Comparison of ENCODE assay signal across 15 cellular contexts in the genomic region with DNA sequence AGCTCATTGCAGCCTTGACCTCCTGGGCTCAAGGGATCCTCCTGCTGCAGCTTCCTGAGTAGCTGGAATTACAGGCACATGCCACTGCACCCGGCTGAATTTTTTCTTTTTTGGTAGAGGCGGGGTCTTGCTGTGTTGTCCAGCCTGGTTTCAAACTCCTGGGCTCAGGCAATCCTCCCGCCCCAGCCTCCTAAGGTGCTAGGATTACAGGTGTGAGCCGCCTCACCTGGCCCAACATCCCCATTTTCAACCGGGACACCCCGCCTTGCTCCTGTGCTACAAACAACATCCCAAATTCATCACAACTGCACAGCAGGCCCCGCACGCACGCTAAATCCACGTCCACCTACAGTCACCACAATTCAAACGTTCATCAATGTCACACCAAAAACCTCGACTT.
DNase-seq lines count a peak whose midpoint lies in the region; ATAC-seq, FAIRE-seq and TF ChIP-seq lines count a peak whose summit lies in the region.
"Had no signal": no experiment of that assay in that cellular context is flagged by ENCODE, and none has a peak within 500 bp of the region (broad histone marks: within the 10 kb centered on the region; RNA-seq: fewer than 3 reads in every experiment).

No MANE protein-coding gene starts in this region.

- in situ Hi-C loops in HepG2 (cut with HindIII; ENCODE audit: extremely low pct_ligation_motif_present, low pct_unique_long_range_greater_than_20kb): no loop called here
- in situ Hi-C loops in K562 (cut with MboI): no loop called here

- POLR2A ChIA-PET in HepG2 (lab: Yijun Ruan, JAX) (no interaction called here), K562 (lab: Yijun Ruan, JAX) (no interaction called here)

- H2AFZ ChIP-seq in HepG2 (ENCODE audit: low read length) (no peak overlapping the region), K562 (ENCODE audit: low read depth, low read length) (no peak overlapping the region)
- H2AFZ ChIP-seq: GM23338 had no signal

- BruUV-seq in HepG2 (replicated peaks; lab: Mats Ljungman, UMichigan): no TSS peak
- BruUV-seq in K562 (replicated peaks; lab: Mats Ljungman, UMichigan): no TSS peak

- no peaks in the 10 kb centered on the region for H3K9me3 ChIP-seq in HepG2 (ENCODE audit: low read length)
- H3K9me3 ChIP-seq in right lobe of liver: no peaks in the 10 kb centered on the region
- no peaks in the 10 kb centered on the region for H3K9me3 ChIP-seq in K562 (replicated peaks; ENCODE audit: control insufficient read depth, insufficient read depth, low read depth, low read length)
- H3K9me3 ChIP-seq: BLaER1 treated with 17β-estradiol and CSF1 and Interleukin-3, amounts not matched to agents 10 nM and 100 nM had no signal

- no peaks in the 10 kb centered on the region for H3K27me3 Mint-ChIP-seq in neural crest cell (ENCODE audit: low read depth)
- H3K27me3 Mint-ChIP-seq: CD4-positive, CD25-positive, alpha-beta regulatory T cell had no signal

- intact Hi-C loops in HepG2 (cut with micrococcal nuclease; ENCODE audit: unreplicated experiment) (no loop called here), right lobe of liver (cut with DNase I) (no loop called here), K562 (cut with micrococcal nuclease) (no loop called here)

- ATAC-seq in HepG2 (no peak), right lobe of liver (no peak), K562 (no peak)
- no peak for ATAC-seq in stimulated activated effector memory CD8-positive, alpha-beta T cell treated with anti-CD3 and anti-CD28 coated beads, Interleukin-12 subunit alpha, Interleukin-12 subunit beta, amount 100 ng/mL, for 72 hours
- ATAC-seq: GM12878, GM23338 had no signal

- no peaks in the 10 kb centered on the region for H3K27me3 ChIP-seq in HepG2 (ENCODE audit: control insufficient read depth in 1 of 2, insufficient read depth in 2 of 2, low read length in 2 of 2)
- no peaks in the 10 kb centered on the region for H3K27me3 ChIP-seq in right lobe of liver
- no peaks in the 10 kb centered on the region for H3K27me3 ChIP-seq in K562 (ENCODE audit: control insufficient read depth in 2 of 2, insufficient read depth in 2 of 2, low read length in 2 of 2)
- H3K27me3 ChIP-seq: BLaER1 treated with 17β-estradiol and CSF1 and Interleukin-3, amounts not matched to agents 10 nM and 100 nM had no signal

- H3K36me3 ChIP-seq in HepG2 (replicated peaks in 1 of 2; ENCODE audit: control insufficient read depth in 1 of 2, insufficient read depth in 2 of 2, low read length in 2 of 2): peaks cover 4 to 28% of the 10 kb centered on the region in 2 experiments
- peaks cover 0 to 14% (median 8%) of the 10 kb centered on the region in 4 donors for H3K36me3 ChIP-seq in right lobe of liver
- 0 out of 3 replicates have a peak, but pooled peaks cover 2% of the 10 kb centered on the region for H3K36me3 ChIP-seq in K562 (ENCODE audit: control insufficient read depth, insufficient read depth, low read length)

- no peak for TF ChIP-seq RAD21 in HepG2 (CRISPR knock-in tag; IDR thresholded peaks at IDR 0.05)
- TF ChIP-seq RAD21 in K562 (CRISPR knock-in tag; conservative IDR thresholded peaks at IDR 0.05 in 1 of 2, IDR thresholded peaks at IDR 0.05 in 1 of 2): no peak

- H3K4me1 ChIP-seq in HepG2 (ENCODE audit: insufficient read depth, low read length): peaks cover 47% of the 10 kb centered on the region
- H3K4me1 ChIP-seq in right lobe of liver: peaks cover 0 to 19% (median 0%) of the 10 kb centered on the region in 4 donors
- H3K4me1 ChIP-seq in K562 (replicated peaks in 1 of 2; ENCODE audit: control insufficient read depth in 2 of 2, insufficient read depth in 2 of 2, low read length in 2 of 2): peaks cover 0 to 19% of the 10 kb centered on the region in 2 experiments; a peak in 2 of 5 replicates

- no peak for TF ChIP-seq POLR2A in HepG2 (IDR thresholded peaks at IDR 0.05; ENCODE audit: insufficient read depth in 1 of 2, low read depth in 2 of 2, low read length in 2 of 2)
- no peak for TF ChIP-seq POLR2A in right lobe of liver (IDR thresholded peaks at IDR 0.05)
- TF ChIP-seq POLR2A in K562 (conservative IDR thresholded peaks at IDR 0.05): no peak

- H3K4me2 ChIP-seq in HepG2 (ENCODE audit: low read depth, low read length) (no peak overlapping the region), K562 (ENCODE audit: insufficient read depth, low read length) (no peak overlapping the region)
- H3K4me2 ChIP-seq: BLaER1 treated with 17β-estradiol and CSF1 and Interleukin-3, amounts not matched to agents 10 nM and 100 nM; GM23338 had no signal

- no peak for TF ChIP-seq CTCF in HepG2 (CRISPR knock-in tag; IDR thresholded peaks at IDR 0.05)
- TF ChIP-seq CTCF in right lobe of liver (IDR thresholded peaks at IDR 0.05): no peak
- no peak for TF ChIP-seq CTCF in K562 (IDR thresholded peaks at IDR 0.05 in 2 of 3, conservative IDR thresholded peaks at IDR 0.05 in 1 of 3; ENCODE audit: insufficient read depth in 2 of 3, low read depth in 1 of 3, low read length in 3 of 3)
- no peak for TF ChIP-seq CTCF in neural crest cell (conservative IDR thresholded peaks at IDR 0.05)

- TF ChIP-seq EP300 in HepG2 (IDR thresholded peaks at IDR 0.05; ENCODE audit: low read depth in 2 of 2, low read length in 2 of 2) (no peak), HepG2 (CRISPR knock-in tag; IDR thresholded peaks at IDR 0.05; ENCODE audit: borderline replicate concordance) (no peak), K562 (IDR thresholded peaks at IDR 0.05; ENCODE audit: low read length) (no peak)

- H3K36me3 Mint-ChIP-seq in neural crest cell (ENCODE audit: low read depth): peaks cover 8% of the 10 kb centered on the region
- H3K36me3 Mint-ChIP-seq in stimulated activated effector memory CD8-positive, alpha-beta T cell treated with anti-CD3 and anti-CD28 coated beads, Interleukin-12 subunit alpha, Interleukin-12 subunit beta, amount 100 ng/mL, for 72 hours: peaks cover 43% of the 10 kb centered on the region

- H3K9me1 ChIP-seq in K562 (ENCODE audit: control insufficient read depth, insufficient read depth, low read length): no peaks in the 10 kb centered on the region

- H3K27ac ChIP-seq in HepG2 (ENCODE audit: extremely low read length, insufficient read depth, low read length): no peak overlapping the region
- H3K27ac ChIP-seq in right lobe of liver: no peak overlapping the region
- no peak overlapping the region for H3K27ac ChIP-seq in K562 (ENCODE audit: extremely low read depth, low read depth, low read length)
- H3K27ac ChIP-seq: BLaER1 treated with 17β-estradiol and CSF1 and Interleukin-3, amounts not matched to agents 10 nM and 100 nM had no signal

- FAIRE-seq in HepG2 (lab: Jason Lieb, UNC): no peak
- FAIRE-seq in K562 (lab: Jason Lieb, UNC): no peak
- FAIRE-seq: GM12878, GM18507 had no signal

- peak overlapping the region; percentile 54 for H3K27ac Mint-ChIP-seq in neural crest cell (ENCODE audit: unreplicated experiment)
- H3K27ac Mint-ChIP-seq in stimulated activated effector memory CD8-positive, alpha-beta T cell treated with anti-CD3 and anti-CD28 coated beads, Interleukin-12 subunit alpha, Interleukin-12 subunit beta, amount 100 ng/mL, for 72 hours: peak overlapping the region; percentile 20
- H3K27ac Mint-ChIP-seq: CD4-positive, CD25-positive, alpha-beta regulatory T cell; GM23338 had no signal

- H3K4me1 Mint-ChIP-seq in neural crest cell: no peaks in the 10 kb centered on the region
- H3K4me1 Mint-ChIP-seq in stimulated activated effector memory CD8-positive, alpha-beta T cell treated with anti-CD3 and anti-CD28 coated beads, Interleukin-12 subunit alpha, Interleukin-12 subunit beta, amount 100 ng/mL, for 72 hours: no peaks in the 10 kb centered on the region
- H3K4me1 Mint-ChIP-seq: CD4-positive, CD25-positive, alpha-beta regulatory T cell had no signal

- no peaks in the 10 kb centered on the region for H3K9me3 Mint-ChIP-seq in neural crest cell
- no peaks in the 10 kb centered on the region for H3K9me3 Mint-ChIP-seq in stimulated activated effector memory CD8-positive, alpha-beta T cell treated with anti-CD3 and anti-CD28 coated beads, Interleukin-12 subunit alpha, Interleukin-12 subunit beta, amount 100 ng/mL, for 72 hours
- H3K9me3 Mint-ChIP-seq: GM23338 had no signal

- DNase-seq in HepG2 (ENCODE audit: low spot score) (no peak), right lobe of liver (no peak), K562 (ENCODE audit: extremely low read depth in 1 of 4, low spot score in 3 of 4) (no peak), neural crest cell (ENCODE audit: low read depth, low spot score) (no peak), AML-193 (lab: John Stamatoyannopoulos, UW) (no peak), HuH-7 (ENCODE audit: low spot score) (no peak)
- DNase-seq in stimulated activated effector memory CD8-positive, alpha-beta T cell treated with anti-CD3 and anti-CD28 coated beads, Interleukin-12 subunit alpha, Interleukin-12 subunit beta, amount 100 ng/mL, for 72 hours (ENCODE audit: low spot score in 2 of 2): no peak
- DNase-seq in activated CD8-positive, alpha-beta memory T cell treated with anti-CD3 and anti-CD28 coated beads, Interleukin-2, amount 50 U/mL, for 4 hours: no peak
- DNase-seq: 8988T; CD4-positive, CD25-positive, alpha-beta regulatory T cell; H7 had no signal

- CTCF ChIA-PET in HepG2 (lab: Yijun Ruan, JAX; ENCODE audit: low intra/inter-chr PET ratio, low total read pairs): no interaction called here
- CTCF ChIA-PET in K562 (lab: Yijun Ruan, JAX; ENCODE audit: low intra/inter-chr PET ratio): no interaction called here

- H4K20me1 ChIP-seq in HepG2 (ENCODE audit: insufficient read depth, low read length): no peaks in the 10 kb centered on the region
- no peaks in the 10 kb centered on the region for H4K20me1 ChIP-seq in K562 (replicated peaks; ENCODE audit: control insufficient read depth, insufficient read depth, low read length)

- WGBS in HepG2 (ENCODE audit: low lambda C conversion rate): 90% methylated on average over 12 of the region's 12 CpGs
- WGBS in right lobe of liver (ENCODE audit: insufficient coverage, low coverage, low lambda C conversion rate, missing lambda C conversion rate): 83% methylated on average over 12 of the region's 12 CpGs
- 74% methylated on average over 10 of the region's 12 CpGs for WGBS in K562 (ENCODE audit: insufficient coverage, low coverage, missing lambda C conversion rate)

- no peak overlapping the region for H3K4me3 Mint-ChIP-seq in neural crest cell
- H3K4me3 Mint-ChIP-seq in stimulated activated effector memory CD8-positive, alpha-beta T cell treated with anti-CD3 and anti-CD28 coated beads, Interleukin-12 subunit alpha, Interleukin-12 subunit beta, amount 100 ng/mL, for 72 hours: no peak overlapping the region
- H3K4me3 Mint-ChIP-seq: CD4-positive, CD25-positive, alpha-beta regulatory T cell; GM23338 had no signal

- no peak overlapping the region for H3K9ac ChIP-seq in HepG2 (ENCODE audit: insufficient read depth, low read depth, low read length)
- no peak overlapping the region for H3K9ac ChIP-seq in K562 (ENCODE audit: insufficient read depth in 1 of 2, low read depth in 2 of 2, low read length in 2 of 2)
- H3K9ac ChIP-seq: BLaER1 treated with 17β-estradiol and CSF1 and Interleukin-3, amounts not matched to agents 10 nM and 100 nM had no signal

- no peak overlapping the region for H3K4me3 ChIP-seq in HepG2 (replicated peaks in 1 of 3; ENCODE audit: insufficient read depth in 1 of 3, low read depth in 2 of 3, low read length in 3 of 3)
- no peak overlapping the region for H3K4me3 ChIP-seq in right lobe of liver
- H3K4me3 ChIP-seq in K562: no peak overlapping the region
- H3K4me3 ChIP-seq: BLaER1 treated with 17β-estradiol and CSF1 and Interleukin-3, amounts not matched to agents 10 nM and 100 nM; GM12878; GM23338 had no signal

- no peaks in the 10 kb centered on the region for H3K79me2 ChIP-seq in HepG2 (ENCODE audit: insufficient read depth, low read length)
- H3K79me2 ChIP-seq in K562 (ENCODE audit: control insufficient read depth, insufficient read depth, low read length): no peaks in the 10 kb centered on the region
